11 cellular contexts compared by ENCODE assay signal in genomic region chr2:233604826-233605225, GRCh38. TPM values are rescaled to one million over a fixed set of nuclear protein-coding genes. Genes with fewer than 3 reads are reported as not detected.
"Had no signal": no experiment of that assay in that cellular context is flagged by ENCODE, and none has a peak within 500 bp of the region (broad histone marks: within the 10 kb centered on the region; RNA-seq: fewer than 3 reads in every experiment).

No MANE protein-coding gene starts in this region.

- H3K27ac ChIP-seq: GM23248 had no signal

- H3K9ac ChIP-seq: GM23248 had no signal

- H3K36me3 ChIP-seq: HAP-1 had no signal

- H3K4me3 ChIP-seq: GM23248, GM23338, HAP-1 had no signal

- ATAC-seq: GM23338, HCT116 had no signal

- H3K9me3 ChIP-seq: HAP-1 had no signal

- DNase-seq: GM23248, GOT3, H7, H9, HCEC 1CT, HFFc6 had no signal

- H3K4me1 ChIP-seq: HAP-1 had no signal

RNA-seq across cellular contexts. Expression of gene UGT1A8, which starts 12.6 kb away (rescaled TPM):
- total RNA-seq: GM23248, H1, H4, H7, H9, HFFc6 had no signal
- polyA plus RNA-seq: GM23248, GM23338, H1 had no signal

RNA-seq across cellular contexts. Expression of gene UGT1A10, which starts 31.4 kb away (rescaled TPM):
- total RNA-seq: GM23248, GM23338, H1, H4, H7, H9, HFFc6 had no signal
- polyA plus RNA-seq: GM23248, GM23338, H1 had no signal
